ENCODE assay signal across 21 cellular contexts in the genomic region with DNA sequence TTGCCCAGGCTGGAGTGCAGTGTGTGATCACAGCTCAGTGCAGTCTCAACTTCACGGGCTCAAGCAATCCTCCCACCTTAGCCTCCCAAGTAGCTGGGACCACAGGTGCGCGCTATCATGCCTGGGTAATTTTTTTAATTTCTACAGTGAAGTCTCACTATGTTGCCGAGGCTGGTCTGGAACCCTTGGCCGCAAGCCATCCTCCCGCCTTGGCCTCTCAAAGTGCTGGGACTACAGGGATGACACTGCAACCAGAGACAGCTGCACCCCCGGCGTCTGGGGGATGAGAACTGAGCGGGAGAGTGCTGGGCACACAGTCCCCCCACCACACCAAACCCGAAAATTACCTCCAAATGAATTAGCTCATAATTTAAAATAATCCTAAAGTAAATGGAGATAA. TPM values are rescaled to one million over a fixed set of nuclear protein-coding genes. Genes with fewer than 3 reads are reported as not detected.
DNase-seq lines count a peak whose midpoint lies in the region; ATAC-seq, FAIRE-seq and TF ChIP-seq lines count a peak whose summit lies in the region.
"Had no signal": no experiment of that assay in that cellular context is flagged by ENCODE, and none has a peak within 500 bp of the region (broad histone marks: within the 10 kb centered on the region; RNA-seq: fewer than 3 reads in every experiment).

No MANE protein-coding gene starts in this region.

- H3K79me2 ChIP-seq in HepG2 (ENCODE audit: insufficient read depth, low read length) (no peaks in the 10 kb centered on the region), PC-9 (ENCODE audit: low read depth) (no peaks in the 10 kb centered on the region)

- H3F3A ChIP-seq in PC-9 (ENCODE audit: insufficient read depth, low read depth), result no peaks in the 10 kb centered on the region

- H3K36me3 ChIP-seq in right lobe of liver (no peaks in the 10 kb centered on the region), HepG2 (replicated peaks in 1 of 2; ENCODE audit: control insufficient read depth in 1 of 2, insufficient read depth in 2 of 2, low read length in 2 of 2) (peaks cover 0 to 3% of the 10 kb centered on the region in 2 experiments; a peak in 2 of 5 replicates), spleen (peaks cover 0 to 54% (median under 1%) of the 10 kb centered on the region in 6 donors), PC-9 (ENCODE audit: low read depth) (no peaks in the 10 kb centered on the region)

- in situ Hi-C loops in HepG2 (cut with HindIII; ENCODE audit: extremely low pct_ligation_motif_present, low pct_unique_long_range_greater_than_20kb), result no loop called here

- no peak for TF ChIP-seq RAD21 in HepG2 (CRISPR knock-in tag; IDR thresholded peaks at IDR 0.05)

- H4K20me1 ChIP-seq in HepG2 (ENCODE audit: insufficient read depth, low read length), result no peaks in the 10 kb centered on the region
- no peaks in the 10 kb centered on the region for H4K20me1 ChIP-seq in PC-9 (ENCODE audit: insufficient read depth)

- TF ChIP-seq CTCF in right lobe of liver (IDR thresholded peaks at IDR 0.05) (no peak), HepG2 (CRISPR knock-in tag; IDR thresholded peaks at IDR 0.05) (no peak), spleen (IDR thresholded peaks at IDR 0.05 in 8 of 11, conservative IDR thresholded peaks at IDR 0.05 in 3 of 11) (no peak), PC-9 (conservative IDR thresholded peaks at IDR 0.05) (no peak)

- H3K9ac ChIP-seq in HepG2 (ENCODE audit: insufficient read depth, low read depth, low read length), result no peak overlapping the region
- H3K9ac ChIP-seq: GM23248 had no signal

- no peaks in the 10 kb centered on the region for H3K4me1 ChIP-seq in right lobe of liver
- 0 out of 2 replicates have a peak, but pooled peaks cover 5% of the 10 kb centered on the region for H3K4me1 ChIP-seq in HepG2 (ENCODE audit: insufficient read depth, low read length)
- H3K4me1 ChIP-seq in right cardiac atrium (ENCODE audit: control insufficient read depth, insufficient read depth, low read length), result no peaks in the 10 kb centered on the region
- peaks cover 0 to 24% (median 7%) of the 10 kb centered on the region in 6 donors for H3K4me1 ChIP-seq in spleen
- H3K4me1 ChIP-seq in PC-9 (replicated peaks; ENCODE audit: insufficient read depth), result no peaks in the 10 kb centered on the region
- H3K4me1 ChIP-seq: A549, Caco-2, HAP-1 had no signal

- TF ChIP-seq POLR2A in right lobe of liver (IDR thresholded peaks at IDR 0.05) (no peak), HepG2 (IDR thresholded peaks at IDR 0.05; ENCODE audit: insufficient read depth in 1 of 2, low read depth in 2 of 2, low read length in 2 of 2) (no peak), spleen (IDR thresholded peaks at IDR 0.05) (no peak)

- no peaks in the 10 kb centered on the region for H3K9me3 ChIP-seq in right lobe of liver
- H3K9me3 ChIP-seq in HepG2 (ENCODE audit: low read length), result no peaks in the 10 kb centered on the region
- H3K9me3 ChIP-seq in right cardiac atrium (ENCODE audit: control insufficient read depth, low read length), result no peaks in the 10 kb centered on the region
- no peaks in the 10 kb centered on the region for H3K9me3 ChIP-seq in spleen
- no peaks in the 10 kb centered on the region for H3K9me3 ChIP-seq in PC-9 (ENCODE audit: insufficient read depth, low read depth)
- H3K9me3 ChIP-seq: A549, Caco-2, HAP-1 had no signal

- no peak for ATAC-seq in right lobe of liver
- no peak for ATAC-seq in HepG2
- no peak for ATAC-seq in right cardiac atrium
- ATAC-seq in HG02884 (IDR thresholded peaks at IDR 0.05; ENCODE audit: unreplicated experiment), result no peak
- ATAC-seq: A549 had no signal

- H3K27me3 ChIP-seq in right lobe of liver, result no peaks in the 10 kb centered on the region
- no peaks in the 10 kb centered on the region for H3K27me3 ChIP-seq in HepG2 (ENCODE audit: control insufficient read depth in 1 of 2, insufficient read depth in 2 of 2, low read length in 2 of 2)
- H3K27me3 ChIP-seq in right cardiac atrium (ENCODE audit: control insufficient read depth, insufficient read depth), result no peaks in the 10 kb centered on the region
- no peaks in the 10 kb centered on the region for H3K27me3 ChIP-seq in spleen (replicated peaks in 1 of 7)
- H3K27me3 ChIP-seq in PC-9 (ENCODE audit: insufficient read depth, low read depth), result no peaks in the 10 kb centered on the region

- H3K4me2 ChIP-seq in HepG2 (ENCODE audit: low read depth, low read length) (no peak overlapping the region), PC-9 (no peak overlapping the region)
- H3K4me2 ChIP-seq: A549 had no signal

- no peak overlapping the region for H3K27ac ChIP-seq in right lobe of liver
- H3K27ac ChIP-seq in HepG2 (ENCODE audit: extremely low read length, insufficient read depth, low read length), result no peak overlapping the region
- no peak overlapping the region for H3K27ac ChIP-seq in right cardiac atrium (ENCODE audit: low read length)
- no peak overlapping the region for H3K27ac ChIP-seq in spleen
- H3K27ac ChIP-seq in PC-9, result no peak overlapping the region
- H3K27ac ChIP-seq: 22Rv1, A549, C4-2B, GM23248, HL-60 had no signal

- BruUV-seq in HepG2 (replicated peaks; lab: Mats Ljungman, UMichigan) (no TSS peak), PC-9 (replicated peaks; lab: Mats Ljungman, UMichigan) (no TSS peak)

- no peak overlapping the region for H3K4me3 ChIP-seq in right lobe of liver
- no peak overlapping the region for H3K4me3 ChIP-seq in HepG2 (replicated peaks in 1 of 3; ENCODE audit: insufficient read depth in 1 of 3, low read depth in 2 of 3, low read length in 3 of 3)
- H3K4me3 ChIP-seq in right cardiac atrium (ENCODE audit: low read length), result no peak overlapping the region
- no peak overlapping the region for H3K4me3 ChIP-seq in spleen
- H3K4me3 ChIP-seq in PC-9, result no peak overlapping the region
- H3K4me3 ChIP-seq: A549, GM23248, HAP-1 had no signal

- H3K9me2 ChIP-seq in PC-9 (ENCODE audit: insufficient read depth), result no peaks in the 10 kb centered on the region

- intact Hi-C loops in right lobe of liver (cut with DNase I), result no loop called here
- intact Hi-C loops in HepG2 (cut with micrococcal nuclease; ENCODE audit: unreplicated experiment), result no loop called here
- intact Hi-C loops in right cardiac atrium (cut with DNase I), result no loop called here
- intact Hi-C loops in spleen (cut with DNase I; ENCODE audit: low total_unique reads), result no loop called here
- intact Hi-C loops in PC-9 (cut with micrococcal nuclease; ENCODE audit: unreplicated experiment), result no loop called here

- TF ChIP-seq EP300 in HepG2 (IDR thresholded peaks at IDR 0.05; ENCODE audit: low read depth in 2 of 2, low read length in 2 of 2) (no peak), HepG2 (CRISPR knock-in tag; IDR thresholded peaks at IDR 0.05; ENCODE audit: borderline replicate concordance) (no peak)

- peak; percentile 14 for DNase-seq in activated CD4-positive, CD25-positive, alpha-beta regulatory T cell treated with anti-CD3 and anti-CD28 coated beads, Interleukin-2, amount 50 U/mL, for 72 hours
- no peak for DNase-seq in activated CD4-positive, CD25-positive, alpha-beta regulatory T cell (lab: John Stamatoyannopoulos, UW)
- peak in 2 of 3 donors; percentile 12 to 32 for DNase-seq in right lobe of liver
- no peak for DNase-seq in HepG2 (ENCODE audit: low spot score)
- DNase-seq in right cardiac atrium, result peak in 2 of 3 donors; percentile 9 to 24
- DNase-seq in spleen, result peak; percentile 40
- DNase-seq in PC-9, result no peak
- DNase-seq: AML-193; Caco-2; CD4-positive, alpha-beta T cell; GM23248 had no signal

- POLR2A ChIA-PET in HepG2 (lab: Yijun Ruan, JAX) (no interaction called here), PC-9 (lab: Charles Lee; ENCODE audit: unreplicated experiment) (no interaction called here)

- no peak for FAIRE-seq in HepG2 (lab: Jason Lieb, UNC)
- FAIRE-seq: A549, D721Med, G401.6, GM12892, GM18507 had no signal

- H2AFZ ChIP-seq in HepG2 (ENCODE audit: low read length) (no peak overlapping the region), PC-9 (no peak overlapping the region)
- H2AFZ ChIP-seq: GM23248 had no signal

- CTCF ChIA-PET in HepG2 (lab: Yijun Ruan, JAX; ENCODE audit: low intra/inter-chr PET ratio, low total read pairs), result no interaction called here
- CTCF ChIA-PET in PC-9 (lab: Charles Lee), result no interaction called here

- WGBS in right lobe of liver (ENCODE audit: insufficient coverage, low coverage, low lambda C conversion rate, missing lambda C conversion rate), result 94% methylated on average over 6 of the region's 10 CpGs
- 96% methylated on average over 10 of the region's 10 CpGs for WGBS in HepG2 (ENCODE audit: low lambda C conversion rate)
- 90% methylated on average over 10 of the region's 10 CpGs for WGBS in right cardiac atrium
- 95 to 98% (median 97%) methylated on average over 10 of the region's 10 CpGs for WGBS in spleen, 5 donors

RNA-seq across cellular contexts. Expression of a gene that starts 33.1 kb away (rescaled TPM):
- total RNA-seq in right lobe of liver, result 10 to 100 TPM; 20.9 to 32.8 (median 23.2) TPM
- 35.6 and 39.6 TPM in 2 replicates for total RNA-seq in HepG2 (2016; rRNA removed; fragmentation: Illumina TruSeq; extraction: Trizol)
- total RNA-seq in HepG2 (2016; cell fraction: cytosol; rRNA removed; fragmentation: Illumina TruSeq; extraction: Trizol; ENCODE audit: low read depth), result 33.9 and 34.6 TPM in 2 replicates
- total RNA-seq in HepG2 (2016; cell fraction: insoluble cytoplasmic fraction; rRNA removed; fragmentation: Illumina TruSeq; extraction: Trizol), result 32.3 and 41.0 TPM in 2 replicates
- 50.6 and 52.4 TPM in 2 replicates for total RNA-seq in HepG2 (2016; cell fraction: membrane; rRNA removed; fragmentation: Illumina TruSeq; extraction: Trizol)
- total RNA-seq in HepG2 (2016; cell fraction: nucleus; rRNA removed; fragmentation: Illumina TruSeq; extraction: Trizol), result 17.0 and 20.4 TPM in 2 replicates
- polyA plus RNA-seq in HepG2 (2011; rRNA removed), result 20.2 and 22.1 TPM in 2 replicates
- 18.4 and 31.3 TPM in 2 replicates for polyA plus RNA-seq in HepG2 (2011; cell fraction: cytosol; rRNA removed)
- polyA plus RNA-seq in HepG2 (2011; cell fraction: nucleus; rRNA removed), result 29.4 and 36.8 TPM in 2 replicates
- polyA plus RNA-seq in HepG2 (2012), result 16.6 and 18.3 TPM in 2 replicates
- polyA plus RNA-seq in HepG2 (2016; cell fraction: cytosol; fragmentation: Illumina TruSeq; extraction: Trizol; ENCODE audit: low read depth), result 46.6 and 50.3 TPM in 2 replicates
- polyA plus RNA-seq in HepG2 (2016; cell fraction: insoluble cytoplasmic fraction; fragmentation: Illumina TruSeq; extraction: Trizol; ENCODE audit: low read depth), result 38.1 and 42.7 TPM in 2 replicates
- polyA plus RNA-seq in HepG2 (2016; cell fraction: membrane; fragmentation: Illumina TruSeq; extraction: Trizol; ENCODE audit: low read depth), result 50.6 and 54.4 TPM in 2 replicates
- 41.5 and 48.9 TPM in 2 replicates for polyA plus RNA-seq in HepG2 (2016; cell fraction: nucleus; fragmentation: Illumina TruSeq; extraction: Trizol; ENCODE audit: insufficient read depth, low read depth)
- polyA minus RNA-seq in HepG2 (2011; rRNA and poly(A)+ RNA removed; ENCODE audit: low replicate concordance), result 14.7 and 27.7 TPM in 2 replicates
- 10.6 and 14.2 TPM in 2 replicates for polyA minus RNA-seq in HepG2 (2011; cell fraction: cytosol; rRNA and poly(A)+ RNA removed)
- polyA minus RNA-seq in HepG2 (2011; cell fraction: nucleus; rRNA and poly(A)+ RNA removed), result 4.7 and 7.2 TPM in 2 replicates
- total RNA-seq in right cardiac atrium, result 10 to 100 TPM; 48.4 to 57.6 (median 54.8) TPM
- polyA plus RNA-seq in right cardiac atrium, result 59.0 TPM
- 10 to 100 TPM; 25.4 to 50.4 (median 37.6) TPM for total RNA-seq in spleen
- 10 to 100 TPM; 43.8 to 69.4 (median 43.9) TPM for polyA plus RNA-seq in spleen
- 43.5 and 47.0 TPM in 2 replicates for total RNA-seq in PC-9 (2021)

RNA-seq across cellular contexts. Expression of a gene that starts 35.0 kb away (rescaled TPM):
- total RNA-seq in right lobe of liver (1 to 10 TPM; 4.2 to 6.3 (median 5.3) TPM), HepG2 (2016; rRNA removed; fragmentation: Illumina TruSeq; extraction: Trizol) (10.2 and 17.0 TPM in 2 replicates), right cardiac atrium (100 to 1,000 TPM; 101 to 163 (median 147) TPM), spleen (10 to 100 TPM; 12.6 to 34.2 (median 24.4) TPM), PC-9 (2021) (32.5 and 39.2 TPM in 2 replicates)
- total RNA-seq in HepG2 (2016; cell fraction: cytosol; rRNA removed; fragmentation: Illumina TruSeq; extraction: Trizol; ENCODE audit: low read depth), result 40.0 and 45.6 TPM in 2 replicates
- 9.9 and 18.2 TPM in 2 replicates for total RNA-seq in HepG2 (2016; cell fraction: insoluble cytoplasmic fraction; rRNA removed; fragmentation: Illumina TruSeq; extraction: Trizol)
- 24.0 and 29.4 TPM in 2 replicates for total RNA-seq in HepG2 (2016; cell fraction: membrane; rRNA removed; fragmentation: Illumina TruSeq; extraction: Trizol)
- total RNA-seq in HepG2 (2016; cell fraction: nucleus; rRNA removed; fragmentation: Illumina TruSeq; extraction: Trizol), result 16.8 and 20.3 TPM in 2 replicates
- polyA plus RNA-seq in HepG2 (2011; rRNA removed) (21.4 and 26.0 TPM in 2 replicates), right cardiac atrium (114 TPM), spleen (10 to 100 TPM; 27.0 to 62.2 (median 45.8) TPM)
- polyA plus RNA-seq in HepG2 (2011; cell fraction: cytosol; rRNA removed), result 12.7 and 19.9 TPM in 2 replicates
- polyA plus RNA-seq in HepG2 (2011; cell fraction: nucleus; rRNA removed), result 123 and 149 TPM in 2 replicates
- polyA plus RNA-seq in HepG2 (2012), result 9.5 and 14.7 TPM in 2 replicates
- 4.1 and 5.7 TPM in 2 replicates for polyA plus RNA-seq in HepG2 (2016; cell fraction: cytosol; fragmentation: Illumina TruSeq; extraction: Trizol; ENCODE audit: low read depth)
- 11.5 and 12.7 TPM in 2 replicates for polyA plus RNA-seq in HepG2 (2016; cell fraction: insoluble cytoplasmic fraction; fragmentation: Illumina TruSeq; extraction: Trizol; ENCODE audit: low read depth)
- polyA plus RNA-seq in HepG2 (2016; cell fraction: membrane; fragmentation: Illumina TruSeq; extraction: Trizol; ENCODE audit: low read depth), result 7.1 and 8.7 TPM in 2 replicates
- 43.6 and 49.3 TPM in 2 replicates for polyA plus RNA-seq in HepG2 (2016; cell fraction: nucleus; fragmentation: Illumina TruSeq; extraction: Trizol; ENCODE audit: insufficient read depth, low read depth)
- polyA minus RNA-seq in HepG2 (2011; rRNA and poly(A)+ RNA removed; ENCODE audit: low replicate concordance), result 25.0 and 39.8 TPM in 2 replicates
- 13.1 and 17.1 TPM in 2 replicates for polyA minus RNA-seq in HepG2 (2011; cell fraction: cytosol; rRNA and poly(A)+ RNA removed)
- polyA minus RNA-seq in HepG2 (2011; cell fraction: nucleus; rRNA and poly(A)+ RNA removed), result 23.4 and 29.1 TPM in 2 replicates

Comparison
In these comparisons a context has a peak if more than half of its experiments do, and no peak if none do; other contexts are left out.
1. DNase-seq: peak in activated CD4-positive, CD25-positive, alpha-beta regulatory T cell treated with anti-CD3 and anti-CD28 coated beads, Interleukin-2, amount 50 U/mL, for 72 hours (single experiment), right lobe of liver (2 of 3), right cardiac atrium (2 of 3) and spleen (single experiment); none in activated CD4-positive, CD25-positive, alpha-beta regulatory T cell (0 of 4), HepG2 (single experiment) and PC-9 (0 of 2).